8 cellular contexts compared by ENCODE assay signal in genomic region chr1:33094971-33095604, GRCh38. TPM values are rescaled to one million over a fixed set of nuclear protein-coding genes. Genes with fewer than 3 reads are reported as not detected.
DNase-seq lines count a peak whose midpoint lies in the region; ATAC-seq, FAIRE-seq and TF ChIP-seq lines count a peak whose summit lies in the region.

No MANE protein-coding gene starts in this region.

- TF ChIP-seq CTCF in right lobe of liver (IDR thresholded peaks at IDR 0.05), result peak; percentile 84 to 100 (median 98)

- TF ChIP-seq POLR2A in right lobe of liver (IDR thresholded peaks at IDR 0.05), result no peak

- peak; percentile 74 for FAIRE-seq in GM18507 (lab: Jason Lieb, UNC)

- 16% methylated on average over 10 of the region's 10 CpGs for WGBS in right lobe of liver (ENCODE audit: insufficient coverage, low coverage, low lambda C conversion rate, missing lambda C conversion rate)

- no peaks in the 10 kb centered on the region for H3K36me3 ChIP-seq in right lobe of liver

- H3K9me3 ChIP-seq in right lobe of liver, result no peaks in the 10 kb centered on the region

- peak; percentile 66 to 80 (median 74) for ATAC-seq in right lobe of liver
- no peak for ATAC-seq in esophagus mucosa

- H3K27me3 ChIP-seq in right lobe of liver, result no peaks in the 10 kb centered on the region

- intact Hi-C loops in right lobe of liver (cut with DNase I), result no loop called here

- H3K27ac ChIP-seq in right lobe of liver, result no peak overlapping the region

- H3K4me1 ChIP-seq in right lobe of liver, result no peaks in the 10 kb centered on the region

- H3K4me3 ChIP-seq in right lobe of liver, result no peak overlapping the region

- peak; percentile 53 for DNase-seq in COLO829 (ENCODE audit: low spot score)
- DNase-seq in GM18507 (ENCODE audit: extremely low spot score, insufficient read length, low read depth), result no peak
- peak; percentile 16 to 74 for DNase-seq in NCI-H526 (lab: John Stamatoyannopoulos, UW)
- peak; percentile 66 for DNase-seq in cerebellum (ENCODE audit: low spot score)
- DNase-seq in right lobe of liver, result peak in 1 of 3 donors; percentile 63
- DNase-seq in stimulated activated naive CD4-positive, alpha-beta T cell treated with Interleukin-2 at 50 U/mL for 16 hours (lab: John Stamatoyannopoulos, UW), result no peak
- DNase-seq in germinal center (ENCODE audit: low spot score), result no peak

RNA-seq across cellular contexts. Expression of gene AZIN2, which starts 14.1 kb away (rescaled TPM):
- total RNA-seq in cerebellum (8.7 TPM), right lobe of liver (1 to 10 TPM in 2 of 6 experiments, under 1 TPM in 4; 0.62 to 1.2 (median 0.85) TPM), esophagus mucosa (1.4 TPM)

RNA-seq across cellular contexts. Expression of gene AK2, which starts 58.4 kb away (rescaled TPM):
- total RNA-seq in cerebellum, result 52.4 TPM
- total RNA-seq in right lobe of liver, result 100 to 1,000 TPM; 119 to 301 (median 130) TPM
- 164 TPM for total RNA-seq in esophagus mucosa

Comparison
In these comparisons a context has a peak if more than half of its experiments do, and no peak if none do; other contexts are left out.
1. DNase-seq: peak in COLO829 (single experiment), NCI-H526 (2 of 2) and cerebellum (single experiment); none in GM18507 (single experiment), stimulated activated naive CD4-positive, alpha-beta T cell treated with Interleukin-2 at 50 U/mL for 16 hours (single experiment) and germinal center (single experiment).